Comparison of ENCODE assay signal across 20 cellular contexts in genomic region chr1:168714012-168714411, GRCh38. TPM values are rescaled to one million over a fixed set of nuclear protein-coding genes. Genes with fewer than 3 reads are reported as not detected.
A peak's percentile ranks its signal among the peaks of the same experiment; 100 is the strongest.
DNase-seq lines count a peak whose midpoint lies in the region; TF ChIP-seq lines count a peak whose summit lies in the region.
"Had no signal": no experiment of that assay in that cellular context is flagged by ENCODE, and none has a peak within 500 bp of the region (broad histone marks: within the 10 kb centered on the region; RNA-seq: fewer than 3 reads in every experiment).

No MANE protein-coding gene starts in this region.

- H3K4me3 ChIP-seq in breast epithelium, result no peak overlapping the region
- no peak overlapping the region for H3K4me3 ChIP-seq in WERI-Rb-1 (ENCODE audit: low read depth, low read length)
- H3K4me3 ChIP-seq: A549, K562 had no signal

- no peak for TF ChIP-seq POLR2A in breast epithelium (IDR thresholded peaks at IDR 0.05)

- H3K27ac ChIP-seq in breast epithelium, result no peak overlapping the region
- peak overlapping the region; percentile 69 for H3K27ac ChIP-seq in RWPE1
- H3K27ac ChIP-seq in WERI-Rb-1, result no peak overlapping the region

- H3K36me3 ChIP-seq in breast epithelium (no peaks in the 10 kb centered on the region), WERI-Rb-1 (no peaks in the 10 kb centered on the region)

- no peaks in the 10 kb centered on the region for H3K27me3 Mint-ChIP-seq in MCF 10A (ENCODE audit: insufficient read depth, unreplicated experiment)

- H3K9me3 ChIP-seq in breast epithelium, result no peaks in the 10 kb centered on the region
- no peaks in the 10 kb centered on the region for H3K9me3 ChIP-seq in WERI-Rb-1 (ENCODE audit: severe bottlenecking)
- H3K9me3 ChIP-seq: A549 had no signal

- no peak overlapping the region for H3K27ac Mint-ChIP-seq in MCF 10A (ENCODE audit: low read depth, unreplicated experiment)
- H3K27ac Mint-ChIP-seq: B cell; CD14-positive monocyte; T-helper 1 cell treated with Interleukin-12 subunit alpha and Interleukin-12 subunit beta and Interleukin-4 antibody, amounts not matched to agents 30 μg/mL and 1 μg/mL, for 36 hours had no signal

- TF ChIP-seq CTCF in MCF 10A (IDR thresholded peaks at IDR 0.05; ENCODE audit: unreplicated experiment) (no peak), breast epithelium (IDR thresholded peaks at IDR 0.05) (no peak), RWPE1 (conservative IDR thresholded peaks at IDR 0.05; ENCODE audit: low read depth) (no peak), WERI-Rb-1 (IDR thresholded peaks at IDR 0.05; ENCODE audit: low read depth, low read length) (no peak)

- DNase-seq in MCF 10A (ENCODE audit: unreplicated experiment) (peak; percentile 58), breast epithelium (ENCODE audit: low spot score in 2 of 2) (no peak), RWPE1 (ENCODE audit: low spot score) (no peak), mucosa of gallbladder (ENCODE audit: low spot score) (peak; percentile 44), WERI-Rb-1 (no peak), hypothalamus (lab: John Stamatoyannopoulos, UW) (no peak), dermis blood vessel endothelial cell (no peak)
- DNase-seq: DMS79 treated with DMSO at 0.1 percent for 48 hours, H7, NCI-H1092, NCI-H146, NCI-H510A, NCI-H748 treated with DMSO at 0.1 percent for 48 hours had no signal

- no peak overlapping the region for H3K4me3 Mint-ChIP-seq in MCF 10A (ENCODE audit: unreplicated experiment)
- H3K4me3 Mint-ChIP-seq: B cell; CD14-positive monocyte; T-helper 1 cell treated with Interleukin-12 subunit alpha and Interleukin-12 subunit beta and Interleukin-4 antibody, amounts not matched to agents 30 μg/mL and 1 μg/mL, for 36 hours had no signal

- BruUV-seq in MCF 10A (replicated peaks; lab: Mats Ljungman, UMichigan), result no TSS peak

- no peaks in the 10 kb centered on the region for H3K4me1 ChIP-seq in breast epithelium

- intact Hi-C loops in MCF 10A (cut with micrococcal nuclease) (loop anchor here (10.0 kb wide), 1 partner anchor 651 kb away; the partner anchor contains the start of genes BLZF1 and NME7), breast epithelium (cut with DNase I; ENCODE audit: low total_unique reads) (no loop called here)

- H3K27me3 ChIP-seq in breast epithelium (no peaks in the 10 kb centered on the region), WERI-Rb-1 (ENCODE audit: insufficient read depth, low read depth, severe bottlenecking) (no peaks in the 10 kb centered on the region)

- H3K36me3 Mint-ChIP-seq in MCF 10A (ENCODE audit: insufficient read depth, unreplicated experiment), result no peaks in the 10 kb centered on the region
- H3K36me3 Mint-ChIP-seq: CD14-positive monocyte had no signal

- H3K9me3 Mint-ChIP-seq in MCF 10A (ENCODE audit: unreplicated experiment), result no peaks in the 10 kb centered on the region
- H3K9me3 Mint-ChIP-seq: T-helper 1 cell treated with Interleukin-12 subunit alpha and Interleukin-12 subunit beta and Interleukin-4 antibody, amounts not matched to agents 30 μg/mL and 1 μg/mL, for 36 hours had no signal

- CTCF ChIA-PET in MCF 10A (lab: Yijun Ruan, JAX), result interaction anchor here (1.0 kb wide), 1 partner anchor 371 kb away, joined by 6 read pairs; no protein-coding TSS in a partner anchor
- CTCF ChIA-PET in RWPE1 (lab: Yijun Ruan, JAX), result no interaction called here

- POLR2A ChIA-PET in MCF 10A (lab: Yijun Ruan, JAX) (no interaction called here), RWPE1 (lab: Yijun Ruan, JAX; ENCODE audit: low non-redundant PET) (no interaction called here)

- peaks cover 37% of the 10 kb centered on the region for H3K4me1 Mint-ChIP-seq in MCF 10A (ENCODE audit: insufficient read depth, unreplicated experiment)
- H3K4me1 Mint-ChIP-seq: B cell, CD14-positive monocyte had no signal

RNA-seq across cellular contexts. Expression of gene DPT, which starts 15.0 kb away (rescaled TPM):
- total RNA-seq in MCF 10A (2022), result 1.1 and 1.9 TPM in 2 replicates
- 100 to 1,000 TPM in 1 of 3 donors, 10 to 100 TPM in 2; 26.9 to 740 (median 62.6) TPM for total RNA-seq in breast epithelium
- 30.7 TPM for total RNA-seq in mucosa of gallbladder
- not detected in 2 replicates for total RNA-seq in dermis blood vessel endothelial cell
- total RNA-seq: B cell, H7, K562, LHCN-M2, SK-MEL-5 had no signal

Comparison
In these comparisons a context has a peak if more than half of its experiments do, and no peak if none do; other contexts are left out.
1. DNase-seq: peak in MCF 10A (single experiment) and mucosa of gallbladder (single experiment); none in breast epithelium (0 of 2), RWPE1 (single experiment), WERI-Rb-1 (single experiment), hypothalamus (0 of 51) and dermis blood vessel endothelial cell (single experiment).